ENCODE assay signal across 8 cellular contexts in the genomic region with DNA sequence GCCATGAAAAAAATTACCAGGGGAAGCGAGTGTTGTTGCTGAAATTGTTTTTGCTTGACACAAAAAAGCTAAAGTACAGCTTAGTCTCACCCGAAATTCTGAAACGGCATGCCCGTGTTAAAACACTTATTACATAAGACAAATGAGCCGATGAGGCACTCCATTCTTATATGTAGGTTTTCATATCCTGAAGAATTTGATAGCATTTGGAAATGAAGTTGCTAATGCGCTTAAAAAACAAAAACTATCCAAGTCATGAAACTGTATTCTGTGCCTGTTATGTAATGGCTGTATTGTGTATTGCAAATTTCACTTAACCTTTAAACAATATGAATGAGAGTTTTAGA. TPM values are rescaled to one million over a fixed set of nuclear protein-coding genes. Genes with fewer than 3 reads are reported as not detected.
DNase-seq lines count a peak whose midpoint lies in the region; ATAC-seq and TF ChIP-seq lines count a peak whose summit lies in the region.

No MANE protein-coding gene starts in this region.

- DNase-seq in AG04449 (ENCODE audit: low read depth, low spot score): no peak
- no peak for DNase-seq in central memory CD8-positive, alpha-beta T cell (ENCODE audit: low spot score in 2 of 2)
- DNase-seq in activated effector memory CD4-positive, alpha-beta T cell treated with Interleukin-2 at 50 U/mL for 16 hours: no peak

- H3K36me3 ChIP-seq in mucosa of rectum (ENCODE audit: control insufficient read depth in 2 of 2, insufficient read depth in 2 of 2, low read length in 2 of 2): no peaks in the 10 kb centered on the region

- POLR2A ChIA-PET in AG04449 (lab: Yijun Ruan, JAX): interaction anchor here (1.4 kb wide), 1 partner anchor 202 kb away, joined by 4 read pairs; no protein-coding TSS in a partner anchor

- peak overlapping the region; percentile 94 to 95 for H3K27ac ChIP-seq in mucosa of rectum (ENCODE audit: low read depth in 2 of 2, low read length in 2 of 2)

- CTCF ChIA-PET in AG04449 (lab: Yijun Ruan, JAX): interaction anchor here (1.4 to 1.9 kb wide), 4 partner anchors 71 to 207 kb away, joined by 3 to 10 read pairs (median 4); no protein-coding TSS in a partner anchor

- no peaks in the 10 kb centered on the region for H3K36me3 Mint-ChIP-seq in IgD-negative memory B cell
- H3K36me3 Mint-ChIP-seq in central memory CD8-positive, alpha-beta T cell (ENCODE audit: insufficient read depth): peaks cover 11% of the 10 kb centered on the region

- H3K4me3 Mint-ChIP-seq in IgD-negative memory B cell: peak overlapping the region; percentile 93 to 100 (median 96)
- peak overlapping the region; percentile 97 for H3K4me3 Mint-ChIP-seq in central memory CD8-positive, alpha-beta T cell

- peaks cover 11 to 17% of the 10 kb centered on the region in 2 donors for H3K4me1 ChIP-seq in mucosa of rectum (ENCODE audit: control insufficient read depth in 2 of 2, insufficient read depth in 2 of 2, low read length in 2 of 2)

- H3K27ac Mint-ChIP-seq in IgD-negative memory B cell: peak overlapping the region; percentile 96 to 99 (median 96)
- peak overlapping the region; percentile 95 for H3K27ac Mint-ChIP-seq in central memory CD8-positive, alpha-beta T cell (ENCODE audit: low read depth)

- H3K4me1 Mint-ChIP-seq in IgD-negative memory B cell: peaks cover 23 to 37% (median 28%) of the 10 kb centered on the region in 3 donors
- peaks cover 33% of the 10 kb centered on the region for H3K4me1 Mint-ChIP-seq in central memory CD8-positive, alpha-beta T cell

- H3K9ac ChIP-seq in mucosa of rectum (ENCODE audit: low read depth in 1 of 2, low read length in 2 of 2): peak overlapping the region; percentile 82 to 88

- no peak for ATAC-seq in central memory CD8-positive, alpha-beta T cell (replicated peaks; ENCODE audit: extremely low read depth, poor library complexity, severe bottlenecking)
- no peak for ATAC-seq in GM19467 (IDR thresholded peaks at IDR 0.05; ENCODE audit: unreplicated experiment)
- ATAC-seq in GM21825 (IDR thresholded peaks at IDR 0.05; ENCODE audit: unreplicated experiment): no peak
- ATAC-seq in HG03571 (IDR thresholded peaks at IDR 0.05; ENCODE audit: unreplicated experiment): no peak

- H3K9me3 Mint-ChIP-seq in IgD-negative memory B cell: no peaks in the 10 kb centered on the region
- no peaks in the 10 kb centered on the region for H3K9me3 Mint-ChIP-seq in central memory CD8-positive, alpha-beta T cell

- peaks cover 6% of the 10 kb centered on the region for H3K27me3 Mint-ChIP-seq in IgD-negative memory B cell
- H3K27me3 Mint-ChIP-seq in central memory CD8-positive, alpha-beta T cell: peaks cover 44% of the 10 kb centered on the region

- H3K4me3 ChIP-seq in AG04449 (ENCODE audit: low read depth, low read length): peak overlapping the region; percentile 77
- H3K4me3 ChIP-seq in mucosa of rectum (ENCODE audit: low read length in 2 of 2): peak overlapping the region; percentile 81 to 95

- H3K9me3 ChIP-seq in mucosa of rectum (ENCODE audit: control insufficient read depth in 2 of 2, low read length in 2 of 2): no peaks in the 10 kb centered on the region

- TF ChIP-seq CTCF in AG04449 (IDR thresholded peaks at IDR 0.05; ENCODE audit: insufficient read depth, low read length, missing control alignments): no peak

- no peaks in the 10 kb centered on the region for H3K27me3 ChIP-seq in mucosa of rectum (ENCODE audit: control insufficient read depth in 2 of 2, insufficient read depth in 2 of 2, low read length in 2 of 2)

RNA-seq across cellular contexts. Expression of gene NRIP1, which starts 1.4 kb away (rescaled TPM):
- polyA plus RNA-seq in IgD-negative memory B cell: 21.7 TPM
